In the genomic region with DNA sequence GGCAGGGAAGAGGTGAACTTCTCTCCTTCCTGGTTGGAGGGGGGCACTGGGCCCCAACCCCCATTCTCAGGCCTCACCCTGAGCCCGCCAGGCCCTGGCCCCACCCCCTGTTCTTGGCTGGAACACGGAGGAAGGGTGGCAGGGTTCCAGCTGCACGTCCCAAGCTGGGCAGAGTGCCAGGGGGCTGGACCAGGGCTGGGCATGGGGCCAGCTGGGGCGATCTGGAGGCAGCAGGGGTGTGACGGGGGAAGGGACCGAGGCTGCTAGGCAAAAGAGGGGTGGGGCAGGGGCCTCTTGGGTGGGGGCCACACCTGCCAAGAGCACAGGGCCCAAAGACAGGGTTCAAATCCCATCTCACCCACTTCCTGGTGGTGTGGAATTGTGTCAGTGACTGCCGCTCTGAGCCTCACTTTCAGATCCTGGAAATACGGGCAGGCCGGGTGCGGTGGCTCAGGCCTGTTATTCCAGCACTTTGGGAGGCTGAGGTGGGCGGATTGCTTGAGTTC, we compare ENCODE assay signal across 8 cellular contexts. TPM values are rescaled to one million over a fixed set of nuclear protein-coding genes. Genes with fewer than 3 reads are reported as not detected.
DNase-seq lines count a peak whose midpoint lies in the region; ATAC-seq and TF ChIP-seq lines count a peak whose summit lies in the region.

No MANE protein-coding gene starts in this region.

- ATAC-seq in GM21528 (IDR thresholded peaks at IDR 0.05; ENCODE audit: low FRiP score, unreplicated experiment): no peak

- TF ChIP-seq CTCF in VCaP (conservative IDR thresholded peaks at IDR 0.05) (no peak), cardiac muscle cell (IDR thresholded peaks at IDR 0.05; ENCODE audit: low read depth, low read length) (no peak), GM20000 (IDR thresholded peaks at IDR 0.05; ENCODE audit: extremely low read depth, missing control alignments) (no peak)

- peaks cover 51% of the 10 kb centered on the region for H3K4me1 ChIP-seq in cardiac muscle cell (ENCODE audit: low read depth)

- H3K27me3 ChIP-seq in cardiac muscle cell: no peaks in the 10 kb centered on the region

- H3K36me3 ChIP-seq in cardiac muscle cell: no peaks in the 10 kb centered on the region

- H3K9me3 ChIP-seq in cardiac muscle cell (ENCODE audit: low read depth): no peaks in the 10 kb centered on the region

- DNase-seq in COLO829 (ENCODE audit: low spot score): peak; percentile 71
- peak; percentile 62 for DNase-seq in NCI-H1417 treated with DMSO at 0.1 percent for 48 hours (lab: John Stamatoyannopoulos, UW)
- DNase-seq in cardiac muscle cell (ENCODE audit: low read depth in 1 of 2, low spot score in 1 of 2): peak; percentile 94 to 97
- peak; percentile 87 for DNase-seq in putamen (ENCODE audit: low spot score)
- no peak for DNase-seq in germinal center (ENCODE audit: low spot score)
- no peak for DNase-seq in GM20000 (ENCODE audit: low spot score)

- peak overlapping the region; percentile 14 for H3K4me3 ChIP-seq in cardiac muscle cell

- H3K27ac ChIP-seq in VCaP (peak overlapping the region; percentile 67), cardiac muscle cell (peak overlapping the region; percentile 98)

RNA-seq across cellular contexts. Expression of gene HIF3A, which starts 2.2 kb away (rescaled TPM):
- 115 and 163 TPM in 2 replicates for total RNA-seq in cardiac muscle cell
- 122 and 170 TPM in 2 replicates for polyA plus RNA-seq in cardiac muscle cell

RNA-seq across cellular contexts. Expression of gene PPP5C, which starts 47.8 kb away (rescaled TPM):
- 109 and 130 TPM in 2 replicates for total RNA-seq in cardiac muscle cell
- 120 and 123 TPM in 2 replicates for polyA plus RNA-seq in cardiac muscle cell

Comparison
In these comparisons a context has a peak if more than half of its experiments do, and no peak if none do; other contexts are left out.
1. DNase-seq: peak in COLO829 (single experiment), NCI-H1417 treated with DMSO at 0.1 percent for 48 hours (single experiment), cardiac muscle cell (2 of 2) and putamen (single experiment); none in germinal center (single experiment) and GM20000 (single experiment).